ENCODE assay signal across 11 cellular contexts in genomic region chr1:48526045-48526714, GRCh38. TPM values are rescaled to one million over a fixed set of nuclear protein-coding genes. Genes with fewer than 3 reads are reported as not detected.
A peak's percentile ranks its signal among the peaks of the same experiment; 100 is the strongest.
DNase-seq lines count a peak whose midpoint lies in the region; TF ChIP-seq lines count a peak whose summit lies in the region.
"Had no signal": no experiment of that assay in that cellular context is flagged by ENCODE, and none has a peak within 500 bp of the region (broad histone marks: within the 10 kb centered on the region; RNA-seq: fewer than 3 reads in every experiment).

No MANE protein-coding gene starts in this region.

- no peak overlapping the region for H3K4me3 Mint-ChIP-seq in neural progenitor cell
- no peak overlapping the region for H3K4me3 Mint-ChIP-seq in activated T-helper 1 cell treated with anti-CD3 and anti-CD28 coated beads, Interleukin-12 subunit alpha, Interleukin-12 subunit beta, Interleukin-2, Interleukin-4 antibody, amounts not matched to agents 30 ng/mL and 10 ng/mL and 1 ng/mL, durations not matched to agents 14 hours and 24 hours and 36 hours
- H3K4me3 Mint-ChIP-seq: activated T-cell treated with anti-CD3 and anti-CD28 coated beads, Interleukin-2, amount 50 U/mL, for 72 hours; stimulated activated naive B cell treated with anti-CD40 and anti-IgM and Interleukin-4, amounts not matched to agents 10 μg/mL and 1 μg/mL and 100 μg/mL, for 72 hours had no signal

- CTCF ChIA-PET in PC-9 (lab: Charles Lee): no interaction called here

- H3F3A ChIP-seq in neural progenitor cell (ENCODE audit: low read depth) (no peaks in the 10 kb centered on the region), PC-9 (ENCODE audit: insufficient read depth, low read depth) (no peaks in the 10 kb centered on the region)

- no peaks in the 10 kb centered on the region for H3K79me2 ChIP-seq in neural progenitor cell (ENCODE audit: low read depth)
- H3K79me2 ChIP-seq in PC-9 (ENCODE audit: low read depth): no peaks in the 10 kb centered on the region

- H3K4me2 ChIP-seq in neural progenitor cell (no peak overlapping the region), PC-9 (no peak overlapping the region)

- peak overlapping the region; percentile 71 for H2AFZ ChIP-seq in neural progenitor cell (replicated peaks)
- H2AFZ ChIP-seq in PC-9: no peak overlapping the region

- H4K20me1 ChIP-seq in neural progenitor cell (ENCODE audit: low read depth) (peaks cover 3% of the 10 kb centered on the region), PC-9 (ENCODE audit: insufficient read depth) (no peaks in the 10 kb centered on the region)

- DNase-seq in DMS 273 treated with DMSO at 0.1 percent for 48 hours (lab: John Stamatoyannopoulos, UW): peak; percentile 20
- DNase-seq in NCI-H2107 treated with DMSO at 0.1 percent for 48 hours (lab: John Stamatoyannopoulos, UW; ENCODE audit: unreplicated experiment): peak; percentile 99
- DNase-seq in colonic mucosa: peak; percentile 30
- DNase-seq in neural progenitor cell (ENCODE audit: low spot score): peak; percentile 15
- DNase-seq in PC-9: no peak
- DNase-seq in activated CD4-positive, alpha-beta T cell treated with anti-CD3 and anti-CD28 coated beads for 48 hours: no peak
- DNase-seq in Kasumi-1 (lab: John Stamatoyannopoulos, UW): no peak
- DNase-seq in activated T-helper 1 cell treated with anti-CD3 and anti-CD28 coated beads, Interleukin-12 subunit alpha, Interleukin-12 subunit beta, Interleukin-2, Interleukin-4 antibody, amounts not matched to agents 30 ng/mL and 10 ng/mL and 1 ng/mL, durations not matched to agents 14 hours and 24 hours and 36 hours (ENCODE audit: low spot score): no peak
- DNase-seq: activated T-cell treated with anti-CD3 and anti-CD28 coated beads, Interleukin-2, amount 50 U/mL, for 72 hours; ovary; stimulated activated naive B cell treated with anti-CD40 and anti-IgM and Interleukin-4, amounts not matched to agents 10 μg/mL and 1 μg/mL and 100 μg/mL, for 72 hours had no signal

- POLR2A ChIA-PET in PC-9 (lab: Charles Lee; ENCODE audit: unreplicated experiment): no interaction called here

- no peaks in the 10 kb centered on the region for H3K9me3 Mint-ChIP-seq in neural progenitor cell
- H3K9me3 Mint-ChIP-seq in activated T-helper 1 cell treated with anti-CD3 and anti-CD28 coated beads, Interleukin-12 subunit alpha, Interleukin-12 subunit beta, Interleukin-2, Interleukin-4 antibody, amounts not matched to agents 30 ng/mL and 10 ng/mL and 1 ng/mL, durations not matched to agents 14 hours and 24 hours and 36 hours: no peaks in the 10 kb centered on the region
- H3K9me3 Mint-ChIP-seq: activated T-cell treated with anti-CD3 and anti-CD28 coated beads, Interleukin-2, amount 50 U/mL, for 72 hours; stimulated activated naive B cell treated with anti-CD40 and anti-IgM and Interleukin-4, amounts not matched to agents 10 μg/mL and 1 μg/mL and 100 μg/mL, for 72 hours had no signal

- no peaks in the 10 kb centered on the region for H3K27me3 ChIP-seq in colonic mucosa
- H3K27me3 ChIP-seq in neural progenitor cell: no peaks in the 10 kb centered on the region
- H3K27me3 ChIP-seq in PC-9 (ENCODE audit: insufficient read depth, low read depth): peaks cover 8% of the 10 kb centered on the region; the same call in 1 of the 2 replicates
- H3K27me3 ChIP-seq: ovary had no signal

- H3K36me3 Mint-ChIP-seq in neural progenitor cell: no peaks in the 10 kb centered on the region
- H3K36me3 Mint-ChIP-seq in activated T-helper 1 cell treated with anti-CD3 and anti-CD28 coated beads, Interleukin-12 subunit alpha, Interleukin-12 subunit beta, Interleukin-2, Interleukin-4 antibody, amounts not matched to agents 30 ng/mL and 10 ng/mL and 1 ng/mL, durations not matched to agents 14 hours and 24 hours and 36 hours (ENCODE audit: low read depth): no peaks in the 10 kb centered on the region
- H3K36me3 Mint-ChIP-seq: stimulated activated naive B cell treated with anti-CD40 and anti-IgM and Interleukin-4, amounts not matched to agents 10 μg/mL and 1 μg/mL and 100 μg/mL, for 72 hours had no signal

- TF ChIP-seq CTCF in colonic mucosa (IDR thresholded peaks at IDR 0.05) (no peak), neural progenitor cell (IDR thresholded peaks at IDR 0.05) (no peak), PC-9 (conservative IDR thresholded peaks at IDR 0.05) (no peak)

- no peak overlapping the region for H3K27ac Mint-ChIP-seq in neural progenitor cell
- no peak overlapping the region for H3K27ac Mint-ChIP-seq in activated T-helper 1 cell treated with anti-CD3 and anti-CD28 coated beads, Interleukin-12 subunit alpha, Interleukin-12 subunit beta, Interleukin-2, Interleukin-4 antibody, amounts not matched to agents 30 ng/mL and 10 ng/mL and 1 ng/mL, durations not matched to agents 14 hours and 24 hours and 36 hours
- H3K27ac Mint-ChIP-seq: activated T-cell treated with anti-CD3 and anti-CD28 coated beads, Interleukin-2, amount 50 U/mL, for 72 hours; stimulated activated naive B cell treated with anti-CD40 and anti-IgM and Interleukin-4, amounts not matched to agents 10 μg/mL and 1 μg/mL and 100 μg/mL, for 72 hours had no signal

- peaks cover 14% of the 10 kb centered on the region for H3K4me1 Mint-ChIP-seq in neural progenitor cell
- H3K4me1 Mint-ChIP-seq in activated T-helper 1 cell treated with anti-CD3 and anti-CD28 coated beads, Interleukin-12 subunit alpha, Interleukin-12 subunit beta, Interleukin-2, Interleukin-4 antibody, amounts not matched to agents 30 ng/mL and 10 ng/mL and 1 ng/mL, durations not matched to agents 14 hours and 24 hours and 36 hours (ENCODE audit: low read depth): no peaks in the 10 kb centered on the region
- H3K4me1 Mint-ChIP-seq: stimulated activated naive B cell treated with anti-CD40 and anti-IgM and Interleukin-4, amounts not matched to agents 10 μg/mL and 1 μg/mL and 100 μg/mL, for 72 hours had no signal

- H3K27me3 Mint-ChIP-seq in neural progenitor cell (ENCODE audit: insufficient read depth, low read depth): peaks cover 5% of the 10 kb centered on the region
- peaks cover 6% of the 10 kb centered on the region for H3K27me3 Mint-ChIP-seq in activated T-helper 1 cell treated with anti-CD3 and anti-CD28 coated beads, Interleukin-12 subunit alpha, Interleukin-12 subunit beta, Interleukin-2, Interleukin-4 antibody, amounts not matched to agents 30 ng/mL and 10 ng/mL and 1 ng/mL, durations not matched to agents 14 hours and 24 hours and 36 hours (ENCODE audit: insufficient read depth)

- H3K9ac ChIP-seq in colonic mucosa (ENCODE audit: low read depth in 2 of 2, low read length in 2 of 2) (no peak overlapping the region), neural progenitor cell (no peak overlapping the region)

- H3K4me3 ChIP-seq in colonic mucosa (no peak overlapping the region), neural progenitor cell (no peak overlapping the region), PC-9 (no peak overlapping the region)
- H3K4me3 ChIP-seq: ovary had no signal

- H3K36me3 ChIP-seq in colonic mucosa (no peaks in the 10 kb centered on the region), neural progenitor cell (no peaks in the 10 kb centered on the region), PC-9 (ENCODE audit: low read depth) (no peaks in the 10 kb centered on the region)
- H3K36me3 ChIP-seq: ovary had no signal

- no peaks in the 10 kb centered on the region for H3K9me3 ChIP-seq in colonic mucosa
- no peaks in the 10 kb centered on the region for H3K9me3 ChIP-seq in neural progenitor cell (ENCODE audit: low read depth)
- no peaks in the 10 kb centered on the region for H3K9me3 ChIP-seq in PC-9 (ENCODE audit: insufficient read depth, low read depth)
- H3K9me3 ChIP-seq: ovary had no signal

- no TSS peak for BruUV-seq in PC-9 (replicated peaks; lab: Mats Ljungman, UMichigan)

- H3K27ac ChIP-seq in colonic mucosa: no peak overlapping the region
- H3K27ac ChIP-seq in neural progenitor cell: no peak overlapping the region
- no peak overlapping the region for H3K27ac ChIP-seq in PC-9
- H3K27ac ChIP-seq: ovary had no signal

- no peaks in the 10 kb centered on the region for H3K9me2 ChIP-seq in PC-9 (ENCODE audit: insufficient read depth)

- H3K4me1 ChIP-seq in colonic mucosa: no peaks in the 10 kb centered on the region
- peaks cover 16% of the 10 kb centered on the region for H3K4me1 ChIP-seq in neural progenitor cell
- no peaks in the 10 kb centered on the region for H3K4me1 ChIP-seq in PC-9 (replicated peaks; ENCODE audit: insufficient read depth)

- intact Hi-C loops in colonic mucosa (cut with DNase I): no loop called here
- intact Hi-C loops in PC-9 (cut with micrococcal nuclease; ENCODE audit: unreplicated experiment): no loop called here
- intact Hi-C loops in activated T-helper 1 cell treated with anti-CD3 and anti-CD28 coated beads, Interleukin-12 subunit alpha, Interleukin-12 subunit beta, Interleukin-2, Interleukin-4 antibody, amounts not matched to agents 30 ng/mL and 10 ng/mL and 1 ng/mL, durations not matched to agents 14 hours and 24 hours and 36 hours (cut with micrococcal nuclease): no loop called here

RNA-seq across cellular contexts. Expression of gene SPATA6, which starts 54.2 kb away (rescaled TPM):
- total RNA-seq in colonic mucosa: 1 to 10 TPM; 9.1 to 9.4 TPM
- total RNA-seq in neural progenitor cell (ENCODE audit: low replicate concordance): 18.2 and 33.5 TPM in 2 replicates
- not detected in 2 replicates for total RNA-seq in PC-9 (2021)
- 0.91 and 1.0 TPM in 2 replicates for total RNA-seq in activated T-helper 1 cell treated with anti-CD3 and anti-CD28 coated beads, Interleukin-12 subunit alpha, Interleukin-12 subunit beta, Interleukin-2, Interleukin-4 antibody, amounts not matched to agents 30 ng/mL and 10 ng/mL and 1 ng/mL, durations not matched to agents 14 hours and 24 hours and 36 hours

Comparison
In these comparisons a context has a peak if more than half of its experiments do, and no peak if none do; other contexts are left out.
1. DNase-seq: peak in DMS 273 treated with DMSO at 0.1 percent for 48 hours (single experiment), NCI-H2107 treated with DMSO at 0.1 percent for 48 hours (single experiment), colonic mucosa (single experiment) and neural progenitor cell (single experiment); none in PC-9 (0 of 2), activated CD4-positive, alpha-beta T cell treated with anti-CD3 and anti-CD28 coated beads for 48 hours (single experiment), Kasumi-1 (0 of 2) and activated T-helper 1 cell treated with anti-CD3 and anti-CD28 coated beads, Interleukin-12 subunit alpha, Interleukin-12 subunit beta, Interleukin-2, Interleukin-4 antibody, amounts not matched to agents 30 ng/mL and 10 ng/mL and 1 ng/mL, durations not matched to agents 14 hours and 24 hours and 36 hours (single experiment).